8 cellular contexts compared by ENCODE assay signal in the genomic region with DNA sequence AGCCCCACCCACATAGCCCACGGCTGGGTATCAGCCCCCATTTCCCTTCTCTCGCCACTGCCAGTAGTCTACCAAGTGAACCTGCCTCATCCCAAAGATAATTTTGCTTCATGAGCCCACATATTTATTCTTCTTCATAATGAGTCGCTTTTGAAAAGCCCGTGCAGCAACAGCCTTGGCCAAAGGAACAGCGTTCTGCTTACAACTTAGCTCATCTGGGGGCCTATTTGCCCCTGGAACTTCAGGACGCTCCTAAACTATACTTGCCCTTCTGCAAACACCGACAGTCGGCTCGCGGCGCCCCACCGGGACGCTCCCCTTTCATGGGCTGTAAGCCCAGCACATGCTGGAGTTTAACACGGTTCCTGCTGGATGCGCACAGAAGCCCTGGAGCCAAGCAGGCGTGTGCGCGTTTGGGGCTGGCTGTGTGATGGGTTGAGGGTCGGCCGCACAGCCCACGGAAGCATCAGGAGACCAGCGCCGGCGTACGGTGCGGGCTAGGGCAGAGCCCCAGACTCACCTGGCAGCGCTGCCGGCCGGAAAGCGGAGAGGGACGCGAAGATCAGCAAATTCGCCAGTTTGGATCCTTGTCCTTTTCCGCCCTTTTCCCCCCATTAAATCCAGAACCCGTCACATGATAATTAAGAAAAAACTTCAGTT. TPM values are rescaled to one million over a fixed set of nuclear protein-coding genes. Genes with fewer than 3 reads are reported as not detected.
DNase-seq lines count a peak whose midpoint lies in the region; ATAC-seq, FAIRE-seq and TF ChIP-seq lines count a peak whose summit lies in the region.

No MANE protein-coding gene starts in this region.

- peak overlapping the region; percentile 86 for H3K27ac ChIP-seq in lower lobe of right lung
- H3K27ac ChIP-seq in thyroid gland, result peak overlapping the region; percentile 51 to 88 (median 87)

- no peaks in the 10 kb centered on the region for H3K9me3 Mint-ChIP-seq in central memory CD8-positive, alpha-beta T cell

- no peak for FAIRE-seq in H54 (lab: Jason Lieb, UNC)

- H3K36me3 ChIP-seq in lower lobe of right lung, result peaks cover 7% of the 10 kb centered on the region
- no peaks in the 10 kb centered on the region for H3K36me3 ChIP-seq in thyroid gland

- H3K27me3 ChIP-seq in lower lobe of right lung (ENCODE audit: low read depth) (no peaks in the 10 kb centered on the region), thyroid gland (no peaks in the 10 kb centered on the region)

- H3K4me1 ChIP-seq in lower lobe of right lung, result peaks cover 37% of the 10 kb centered on the region
- peaks cover 18 to 20% of the 10 kb centered on the region in 2 donors for H3K4me1 ChIP-seq in thyroid gland

- WGBS in thyroid gland, 2 donors, result 0% methylated on average over 22 to 31 of the region's 35 CpGs

- intact Hi-C loops in lower lobe of right lung (cut with DNase I) (no loop called here), thyroid gland (cut with DNase I) (no loop called here)

- peaks cover 15% of the 10 kb centered on the region for H3K36me3 Mint-ChIP-seq in central memory CD8-positive, alpha-beta T cell (ENCODE audit: insufficient read depth)

- no peaks in the 10 kb centered on the region for H3K27me3 Mint-ChIP-seq in central memory CD8-positive, alpha-beta T cell

- H3K4me3 ChIP-seq in LNCaP clone FGC (ENCODE audit: low read depth, low read length), result peak overlapping the region; percentile 96
- peak overlapping the region; percentile 78 for H3K4me3 ChIP-seq in lower lobe of right lung
- H3K4me3 ChIP-seq in thyroid gland (replicated peaks in 1 of 3), result peak overlapping the region; percentile 66 to 76 (median 75)

- peak; percentile 28 for ATAC-seq in central memory CD8-positive, alpha-beta T cell (replicated peaks; ENCODE audit: extremely low read depth, poor library complexity, severe bottlenecking)
- peak; percentile 37 to 38 for ATAC-seq in lower lobe of right lung

- H3K4me1 Mint-ChIP-seq in central memory CD8-positive, alpha-beta T cell, result peaks cover 55% of the 10 kb centered on the region

- TF ChIP-seq CTCF in LNCaP clone FGC (IDR thresholded peaks at IDR 0.05; ENCODE audit: control insufficient read depth, extremely low read depth, insufficient read depth), result no peak
- TF ChIP-seq CTCF in lower lobe of right lung (IDR thresholded peaks at IDR 0.05), result no peak
- peak in 1 of 6 experiments; percentile 2 for TF ChIP-seq CTCF in thyroid gland (IDR thresholded peaks at IDR 0.05)

- H3K9me3 ChIP-seq in lower lobe of right lung (no peaks in the 10 kb centered on the region), thyroid gland (no peaks in the 10 kb centered on the region)

- peak; percentile 49; the same call in 1 of the 2 replicates for TF ChIP-seq POLR2A in H54 (IDR thresholded peaks at IDR 0.05; ENCODE audit: low read depth, low read length)
- no peak for TF ChIP-seq POLR2A in thyroid gland (IDR thresholded peaks at IDR 0.05)

- peak; percentile 85 for DNase-seq in NCI-H2227 (lab: John Stamatoyannopoulos, UW; ENCODE audit: unreplicated experiment)
- no peak for DNase-seq in NCI-H2227 treated with DMSO at 0.1 percent for 48 hours (lab: John Stamatoyannopoulos, UW)
- no peak for DNase-seq in H54 (ENCODE audit: insufficient read length, low spot score)
- DNase-seq in LNCaP clone FGC (ENCODE audit: low read depth), result no peak
- DNase-seq in central memory CD8-positive, alpha-beta T cell (ENCODE audit: low spot score in 2 of 2), result no peak
- no peak for DNase-seq in lower lobe of right lung
- DNase-seq in thyroid gland, result peak; percentile 56 to 63
- DNase-seq in kidney tubule cell (ENCODE audit: low spot score), result no peak

- peak overlapping the region; percentile 88 for H3K27ac Mint-ChIP-seq in central memory CD8-positive, alpha-beta T cell (ENCODE audit: low read depth)

- H3K4me3 Mint-ChIP-seq in central memory CD8-positive, alpha-beta T cell, result peak overlapping the region; percentile 88

RNA-seq across cellular contexts. Expression of a gene that starts 0.4 kb away (rescaled TPM):
- 24.6 TPM for total RNA-seq in lower lobe of right lung
- total RNA-seq in thyroid gland, result 10 to 100 TPM; 16.5 to 24.1 (median 17.2) TPM

RNA-seq across cellular contexts. Expression of a gene that starts 0.7 kb away (rescaled TPM):
- total RNA-seq in lower lobe of right lung (15.2 TPM), thyroid gland (10 to 100 TPM; 15.3 to 28.3 (median 25.3) TPM)

Comparison
In these comparisons a context has a peak if more than half of its experiments do, and no peak if none do; other contexts are left out.
1. DNase-seq: peak in NCI-H2227 (single experiment) and thyroid gland (2 of 2); none in NCI-H2227 treated with DMSO at 0.1 percent for 48 hours (single experiment), H54 (single experiment), LNCaP clone FGC (single experiment), central memory CD8-positive, alpha-beta T cell (0 of 2), lower lobe of right lung (single experiment) and kidney tubule cell (single experiment).
2. Peak in every context shown above with its lines, with median percentiles within 50 percentile points of each other: H3K4me3 ChIP-seq.